ENCODE assay signal across 14 cellular contexts in genomic region chr11:10666556-10666955, GRCh38. TPM values are rescaled to one million over a fixed set of nuclear protein-coding genes. Genes with fewer than 3 reads are reported as not detected.
DNase-seq lines count a peak whose midpoint lies in the region.
"Had no signal": no experiment of that assay in that cellular context is flagged by ENCODE, and none has a peak within 500 bp of the region (broad histone marks: within the 10 kb centered on the region; RNA-seq: fewer than 3 reads in every experiment).

No MANE protein-coding gene starts in this region.

- H3K79me2 ChIP-seq in GM23248 (ENCODE audit: insufficient read depth), result no peaks in the 10 kb centered on the region

- peaks cover 41% of the 10 kb centered on the region for H3K4me1 ChIP-seq in GM23248 (ENCODE audit: insufficient read depth)
- H3K4me1 ChIP-seq in stomach smooth muscle (ENCODE audit: control insufficient read depth, insufficient read depth, low read length), result peaks cover 61% of the 10 kb centered on the region

- H3K27me3 ChIP-seq in GM23248 (replicated peaks; ENCODE audit: insufficient read depth) (no peaks in the 10 kb centered on the region), stomach smooth muscle (ENCODE audit: control insufficient read depth in 1 of 2, insufficient read depth in 2 of 2, low read length in 2 of 2) (no peaks in the 10 kb centered on the region)

- DNase-seq in GM23248, result peak; percentile 67
- DNase-seq in amniotic stem cell (lab: John Stamatoyannopoulos, UW), result peak; percentile 43
- peak; percentile 66 for DNase-seq in fibroblast of peridontal ligament (ENCODE audit: extremely low read depth)
- DNase-seq in pons (ENCODE audit: low spot score), result no peak
- DNase-seq in ACHN, result no peak
- no peak for DNase-seq in NCI-H510A (lab: John Stamatoyannopoulos, UW)
- no peak for DNase-seq in activated CD4-positive, CD25-positive, alpha-beta regulatory T cell (lab: John Stamatoyannopoulos, UW)
- DNase-seq: activated CD8-positive, alpha-beta memory T cell treated with anti-CD3 and anti-CD28 coated beads for 24 hours; dermis blood vessel endothelial cell; NCI-H1417 treated with DMSO at 0.1 percent for 48 hours; NCI-H524; nucleus accumbens; Right ventricle myocardium superior had no signal

- H3K9me3 ChIP-seq in GM23248 (ENCODE audit: low read depth), result no peaks in the 10 kb centered on the region
- H3K9me3 ChIP-seq in stomach smooth muscle (ENCODE audit: control insufficient read depth in 2 of 2, low read length in 2 of 2), result no peaks in the 10 kb centered on the region

- in situ Hi-C loops in GM23248 (cut with MboI) (no loop called here), ACHN (cut with HindIII; ENCODE audit: low pct_ligation_motif_present, low pct_unique_long_range_greater_than_20kb, low sequenced_read_pairs) (no loop called here)

- H3K9ac ChIP-seq in GM23248, result peak overlapping the region; percentile 48
- H3K9ac ChIP-seq in stomach smooth muscle (ENCODE audit: low read length in 2 of 2), result peak overlapping the region; percentile 14 to 18

- no peaks in the 10 kb centered on the region for H4K20me1 ChIP-seq in GM23248 (ENCODE audit: insufficient read depth)

- WGBS in GM23248 (ENCODE audit: low coverage in 1 of 2, low lambda C conversion rate in 2 of 2, missing lambda C conversion rate in 2 of 2), 2 experiments, result 66 to 84% methylated on average over 2 of the region's 2 CpGs

- H3K9me2 ChIP-seq in GM23248 (ENCODE audit: insufficient read depth), result no peaks in the 10 kb centered on the region

- H3K27ac ChIP-seq in GM23248 (peak overlapping the region; percentile 77), stomach smooth muscle (ENCODE audit: low read length) (peak overlapping the region; percentile 67)

- H2AFZ ChIP-seq in GM23248, result peak overlapping the region; percentile 49; the same call in 1 of the 2 replicates

- H3K36me3 ChIP-seq in GM23248 (ENCODE audit: low read depth), result no peaks in the 10 kb centered on the region
- H3K36me3 ChIP-seq in stomach smooth muscle (ENCODE audit: control insufficient read depth in 2 of 2, insufficient read depth in 2 of 2, low read length in 2 of 2), result peaks cover 0 to 6% of the 10 kb centered on the region in 2 donors

- H3F3A ChIP-seq in GM23248 (ENCODE audit: insufficient read depth), result peaks cover 39% of the 10 kb centered on the region

- peak overlapping the region; percentile 23 for H3K4me2 ChIP-seq in GM23248 (ENCODE audit: unreplicated experiment)

- H3K4me3 ChIP-seq in GM23248 (no peak overlapping the region), stomach smooth muscle (ENCODE audit: low read length in 2 of 2) (peak overlapping the region in 1 of 2 donors; percentile 44)

RNA-seq across cellular contexts. Expression of gene IRAG1, which starts 27.0 kb away (rescaled TPM):
- total RNA-seq in GM23248 (2014; rRNA removed; shearing (Covaris generic)), result 5.9 and 6.7 TPM in 2 replicates
- 4.5 and 5.3 TPM in 2 replicates for polyA plus RNA-seq in GM23248 (2016; fragmentation: Nextera tagmentation; extraction: Ambion mirVana)

Comparison
In these comparisons a context has a peak if more than half of its experiments do, and no peak if none do; other contexts are left out.
1. DNase-seq: peak in GM23248 (single experiment), amniotic stem cell (single experiment) and fibroblast of peridontal ligament (single experiment); none in pons (single experiment), ACHN (single experiment), NCI-H510A (single experiment) and activated CD4-positive, CD25-positive, alpha-beta regulatory T cell (0 of 4).